Comparison of ENCODE assay signal across 19 cellular contexts in genomic region chr14:64747327-64747726, GRCh38. TPM values are rescaled to one million over a fixed set of nuclear protein-coding genes. Genes with fewer than 3 reads are reported as not detected.
DNase-seq lines count a peak whose midpoint lies in the region; ATAC-seq lines count a peak whose summit lies in the region.
"Had no signal": no experiment of that assay in that cellular context is flagged by ENCODE, and none has a peak within 500 bp of the region (broad histone marks: within the 10 kb centered on the region; RNA-seq: fewer than 3 reads in every experiment).

No MANE protein-coding gene starts in this region.

- H3K4me1 ChIP-seq in neuronal stem cell (ENCODE audit: control insufficient read depth in 2 of 2, insufficient read depth in 1 of 2, low read depth in 1 of 2, low read length in 2 of 2) = no peaks in the 10 kb centered on the region

- H2BK12ac ChIP-seq in neuronal stem cell (ENCODE audit: low read length) = no peak overlapping the region

- H3K27me3 Mint-ChIP-seq in activated T-cell treated with anti-CD3 and anti-CD28 coated beads, Interleukin-2, amount 50 U/mL, for 72 hours (ENCODE audit: low read depth) = no peaks in the 10 kb centered on the region
- H3K27me3 Mint-ChIP-seq in effector memory CD8-positive, alpha-beta T cell = no peaks in the 10 kb centered on the region

- no peak overlapping the region for H4K8ac ChIP-seq in neuronal stem cell (ENCODE audit: low read depth, low read length)

- peaks cover 2% of the 10 kb centered on the region for H3K79me1 ChIP-seq in neuronal stem cell (ENCODE audit: low read depth, low read length)

- no peaks in the 10 kb centered on the region for H3K9me3 ChIP-seq in neuronal stem cell (replicated peaks in 1 of 2; ENCODE audit: control insufficient read depth in 2 of 2, insufficient read depth in 1 of 2, low read depth in 1 of 2, low read length in 2 of 2)
- H3K9me3 ChIP-seq: SJSA1 had no signal

- ATAC-seq in activated T-cell treated with anti-CD3 and anti-CD28 coated beads, Interleukin-2, amount 50 U/mL, for 72 hours (replicated peaks in 1 of 2) = peak in 1 of 2 donors; percentile 54
- ATAC-seq in effector memory CD8-positive, alpha-beta T cell (replicated peaks) = peak; percentile 67
- no peak for ATAC-seq in GM21717 (IDR thresholded peaks at IDR 0.05; ENCODE audit: unreplicated experiment)
- ATAC-seq: GM12878, GM23338 had no signal

- no peak overlapping the region for H2AFZ ChIP-seq in neuronal stem cell (ENCODE audit: low read length)
- H2AFZ ChIP-seq: GM23338 had no signal

- H2AK5ac ChIP-seq in neuronal stem cell (ENCODE audit: low read depth, low read length) = no peak overlapping the region

- H3K36me3 Mint-ChIP-seq in activated T-cell treated with anti-CD3 and anti-CD28 coated beads, Interleukin-2, amount 50 U/mL, for 72 hours (ENCODE audit: insufficient read depth in 2 of 2) = no peaks in the 10 kb centered on the region
- H3K36me3 Mint-ChIP-seq in effector memory CD8-positive, alpha-beta T cell (ENCODE audit: insufficient read depth) = peaks cover 41% of the 10 kb centered on the region

- no peak overlapping the region for H3K18ac ChIP-seq in neuronal stem cell (ENCODE audit: low read length)

- no peak overlapping the region for H2BK15ac ChIP-seq in neuronal stem cell (ENCODE audit: low read length)

- no peak overlapping the region for H2BK5ac ChIP-seq in neuronal stem cell (ENCODE audit: low read length)

- peaks cover 34 to 55% of the 10 kb centered on the region in 2 donors for H3K36me3 ChIP-seq in neuronal stem cell (replicated peaks in 1 of 2; ENCODE audit: control insufficient read depth in 2 of 2, insufficient read depth in 2 of 2, low read length in 2 of 2)

- H3K27me3 ChIP-seq in neuronal stem cell (ENCODE audit: control insufficient read depth in 3 of 3, insufficient read depth in 3 of 3, low read depth in 1 of 3, low read length in 3 of 3) = no peaks in the 10 kb centered on the region
- H3K27me3 ChIP-seq: SJSA1 had no signal

- no CpG with 5 or more reads among the region's 5 CpGs for WGBS in neuronal stem cell (ENCODE audit: extremely low coverage in 2 of 2, insufficient read length in 2 of 2, insufficient replicate concordance in 1 of 2), 2 donors

- H3K4ac ChIP-seq in neuronal stem cell (ENCODE audit: low read length) = no peak overlapping the region

- no peak overlapping the region for H3K23ac ChIP-seq in neuronal stem cell (ENCODE audit: low read depth, low read length, poor library complexity)

- H3K27ac Mint-ChIP-seq in activated T-cell treated with anti-CD3 and anti-CD28 coated beads, Interleukin-2, amount 50 U/mL, for 72 hours = peak overlapping the region; percentile 71
- peak overlapping the region; percentile 82 to 87 for H3K27ac Mint-ChIP-seq in effector memory CD8-positive, alpha-beta T cell

- no peak overlapping the region for H3K9ac ChIP-seq in neuronal stem cell (ENCODE audit: low read depth, low read length, poor library complexity)

- H4K91ac ChIP-seq in neuronal stem cell (ENCODE audit: low read depth, low read length, poor library complexity) = no peak overlapping the region

- no peaks in the 10 kb centered on the region for H3K4me1 Mint-ChIP-seq in activated T-cell treated with anti-CD3 and anti-CD28 coated beads, Interleukin-2, amount 50 U/mL, for 72 hours (ENCODE audit: low read depth)
- peaks cover 21 to 33% of the 10 kb centered on the region in 2 donors for H3K4me1 Mint-ChIP-seq in effector memory CD8-positive, alpha-beta T cell (ENCODE audit: low read depth in 2 of 2)

- H3K27ac ChIP-seq in substantia nigra (ENCODE audit: low read depth, low read length, poor library complexity, severe bottlenecking) = peak overlapping the region; percentile 4
- H3K27ac ChIP-seq in neuronal stem cell (replicated peaks; ENCODE audit: low read length) = no peak overlapping the region
- H3K27ac ChIP-seq: C4-2B, SJSA1 had no signal

- H3K9me3 Mint-ChIP-seq in activated T-cell treated with anti-CD3 and anti-CD28 coated beads, Interleukin-2, amount 50 U/mL, for 72 hours = no peaks in the 10 kb centered on the region
- peaks cover 0 to 3% of the 10 kb centered on the region in 2 donors for H3K9me3 Mint-ChIP-seq in effector memory CD8-positive, alpha-beta T cell
- H3K9me3 Mint-ChIP-seq: GM23338 had no signal

- no peak overlapping the region for H3K4me3 ChIP-seq in neuronal stem cell (ENCODE audit: low read length in 2 of 2)
- H3K4me3 ChIP-seq: GM12878, GM23338, SJSA1 had no signal

- no peak overlapping the region for H3K4me2 ChIP-seq in neuronal stem cell (ENCODE audit: insufficient read depth, low read length, poor library complexity, severe bottlenecking)
- H3K4me2 ChIP-seq: GM23338 had no signal

- H2BK120ac ChIP-seq in neuronal stem cell (ENCODE audit: low read depth, low read length) = no peak overlapping the region

- H3K4me3 Mint-ChIP-seq in activated T-cell treated with anti-CD3 and anti-CD28 coated beads, Interleukin-2, amount 50 U/mL, for 72 hours = no peak overlapping the region
- H3K4me3 Mint-ChIP-seq in effector memory CD8-positive, alpha-beta T cell = no peak overlapping the region
- H3K4me3 Mint-ChIP-seq: GM23338 had no signal

- DNase-seq in activated T-cell treated with anti-CD3 and anti-CD28 coated beads, Interleukin-2, amount 50 U/mL, for 72 hours = no peak
- DNase-seq in activated T-cell treated with anti-CD3 and anti-CD28 coated beads, Interleukin-2, amount 50 U/mL, for 48 hours = no peak
- no peak for DNase-seq in effector memory CD8-positive, alpha-beta T cell
- DNase-seq in substantia nigra (lab: John Stamatoyannopoulos, UW) (no peak), neuronal stem cell (ENCODE audit: low spot score) (no peak), GM19238 (ENCODE audit: insufficient read length, low spot score) (no peak), iPS-NIHi7 (ENCODE audit: extremely low spot score) (no peak)
- DNase-seq: 8988T, DMS79, KG1, NCI-H1092, NCI-H1694 treated with DMSO at 0.1 percent for 48 hours, NCI-H345, NCI-H69 had no signal

- no peak overlapping the region for H3K14ac ChIP-seq in neuronal stem cell (ENCODE audit: low read length)

RNA-seq across cellular contexts. Expression of gene PLEKHG3, which starts 43.1 kb away (rescaled TPM):
- 1 to 10 TPM; 2.4 to 8.8 TPM for total RNA-seq in activated T-cell treated with anti-CD3 and anti-CD28 coated beads, Interleukin-2, amount 50 U/mL, for 72 hours
- polyA plus RNA-seq in neuronal stem cell (2013, experiment 1 of 2) = 66.9 TPM
- 64.7 TPM for polyA plus RNA-seq in neuronal stem cell (2013, experiment 2 of 2)
